11 cellular contexts compared by ENCODE assay signal in genomic region chr12:46557539-46558373, GRCh38.
DNase-seq lines count a peak whose midpoint lies in the region; ATAC-seq and TF ChIP-seq lines count a peak whose summit lies in the region.
"Had no signal": no experiment of that assay in that cellular context is flagged by ENCODE, and none has a peak within 500 bp of the region (broad histone marks: within the 10 kb centered on the region; RNA-seq: fewer than 3 reads in every experiment).

No MANE protein-coding gene starts in this region.

- peaks cover 2% of the 10 kb centered on the region for H3K36me3 Mint-ChIP-seq in osteocyte (ENCODE audit: unreplicated experiment)
- H3K36me3 Mint-ChIP-seq: brain had no signal

- peak; percentile 72 for DNase-seq in BJ (ENCODE audit: low read depth)
- peak; percentile 29 to 59 for DNase-seq in cardiac fibroblast (ENCODE audit: low read depth in 2 of 2)
- no peak for DNase-seq in osteocyte (ENCODE audit: extremely low spot score, unreplicated experiment)
- DNase-seq in NOMO-1 (lab: John Stamatoyannopoulos, UW; ENCODE audit: unreplicated experiment in 2 of 2) = no peak
- DNase-seq in pons (ENCODE audit: low spot score) = no peak
- DNase-seq in NCI-H345 (lab: John Stamatoyannopoulos, UW) = no peak
- DNase-seq: NCI-H774, T-cell had no signal

- H3K4me3 ChIP-seq in BJ (ENCODE audit: low read depth, low read length) (no peak overlapping the region), cardiac fibroblast (replicated peaks in 1 of 2; ENCODE audit: low read depth in 2 of 2, low read length in 2 of 2) (no peak overlapping the region)

- no peak for TF ChIP-seq EP300 in Ishikawa (IDR thresholded peaks at IDR 0.05; ENCODE audit: borderline replicate concordance)

- peak overlapping the region; percentile 91 for H3K27ac Mint-ChIP-seq in osteocyte (ENCODE audit: unreplicated experiment)
- H3K27ac Mint-ChIP-seq: T-cell had no signal

- H3K27me3 ChIP-seq in BJ (ENCODE audit: control insufficient read depth, insufficient read depth, low read length) = no peaks in the 10 kb centered on the region

- no peak for TF ChIP-seq RAD21 in Ishikawa (IDR thresholded peaks at IDR 0.05; ENCODE audit: low read depth)

- H3K27me3 Mint-ChIP-seq in osteocyte (ENCODE audit: unreplicated experiment) = no peaks in the 10 kb centered on the region
- H3K27me3 Mint-ChIP-seq: brain, T-cell had no signal

- H3K36me3 ChIP-seq in BJ (ENCODE audit: control insufficient read depth, insufficient read depth, low read length) = no peaks in the 10 kb centered on the region

- ATAC-seq in GM18858 (IDR thresholded peaks at IDR 0.05; ENCODE audit: unreplicated experiment) = no peak
- ATAC-seq: T-cell had no signal

- POLR2A ChIA-PET in BJ (lab: Charles Lee) = interaction anchor here (0.5 kb wide), 1 partner anchor 78 kb away, joined by 3 read pairs; no protein-coding TSS in a partner anchor

- H3K4me1 Mint-ChIP-seq in osteocyte (ENCODE audit: unreplicated experiment) = peaks cover 80% of the 10 kb centered on the region

- no peak overlapping the region for H3K4me3 Mint-ChIP-seq in osteocyte (ENCODE audit: unreplicated experiment)
- H3K4me3 Mint-ChIP-seq: brain, T-cell had no signal

- H3K9me3 Mint-ChIP-seq in osteocyte (ENCODE audit: unreplicated experiment) = peaks cover 6% of the 10 kb centered on the region
- H3K9me3 Mint-ChIP-seq: brain had no signal

- CTCF ChIA-PET in BJ (lab: Yijun Ruan, JAX) = interaction anchor here (0.7 kb wide), 1 partner anchor 289 kb away, joined by 4 read pairs; the partner anchor contains the start of gene SLC38A1

- TF ChIP-seq CTCF in BJ (IDR thresholded peaks at IDR 0.05; ENCODE audit: insufficient read depth, low read depth, low read length) = no peak
- TF ChIP-seq CTCF in cardiac fibroblast (IDR thresholded peaks at IDR 0.05; ENCODE audit: low read depth, low read length) = no peak
- no peak for TF ChIP-seq CTCF in osteocyte (IDR thresholded peaks at IDR 0.05)

TF ChIP-seq in Ishikawa, 13 proteins besides CTCF, POLR2A, EP300 and RAD21:
- TF ChIP-seq NFIC (IDR thresholded peaks at IDR 0.05) = no peak
- peak; percentile 92 for TF ChIP-seq CEBPB (IDR thresholded peaks at IDR 0.05)

Comparison
In these comparisons a context has a peak if more than half of its experiments do, and no peak if none do; other contexts are left out.
1. DNase-seq: peak in BJ (single experiment) and cardiac fibroblast (2 of 2); none in osteocyte (single experiment), NOMO-1 (0 of 2), pons (single experiment) and NCI-H345 (single experiment).